ENCODE assay signal across 16 cellular contexts in genomic region chr2:17270894-17271293, GRCh38.
DNase-seq lines count a peak whose midpoint lies in the region; ATAC-seq and TF ChIP-seq lines count a peak whose summit lies in the region.
"Had no signal": no experiment of that assay in that cellular context is flagged by ENCODE, and none has a peak within 500 bp of the region (broad histone marks: within the 10 kb centered on the region; RNA-seq: fewer than 3 reads in every experiment).

No MANE protein-coding gene starts in this region.

- CTCF ChIA-PET in activated B cell treated with CpG ODN at 0.5 μM for 24 hours (lab: Charles Lee) = no interaction called here

- H3F3A ChIP-seq in smooth muscle cell (ENCODE audit: low read depth) = no peaks in the 10 kb centered on the region

- no peaks in the 10 kb centered on the region for H3K9me3 Mint-ChIP-seq in activated B cell treated with CpG ODN at 0.5 μM for 24 hours
- H3K9me3 Mint-ChIP-seq in endodermal cell = no peaks in the 10 kb centered on the region

- H3K27me3 Mint-ChIP-seq in activated B cell treated with CpG ODN at 0.5 μM for 24 hours (peaks cover under 1% of the 10 kb centered on the region), endodermal cell (ENCODE audit: insufficient read depth) (no peaks in the 10 kb centered on the region)

- 93 to 96% methylated on average over 4 to 5 of the region's 5 CpGs for WGBS in endodermal cell (ENCODE audit: insufficient coverage in 1 of 2, insufficient read length in 1 of 2), 2 experiments
- 88% methylated on average over 5 of the region's 5 CpGs for WGBS in smooth muscle cell (ENCODE audit: low lambda C conversion rate)

- ATAC-seq in GM18519 (IDR thresholded peaks at IDR 0.05; ENCODE audit: low FRiP score, unreplicated experiment) (peak; percentile 81), GM21786 (IDR thresholded peaks at IDR 0.05; ENCODE audit: unreplicated experiment) (peak; percentile 67), HG03469 (IDR thresholded peaks at IDR 0.05; ENCODE audit: unreplicated experiment) (peak; percentile 69), activated B cell treated with CpG ODN at 0.5 μM for 24 hours (ENCODE audit: low read depth) (peak; percentile 34)
- ATAC-seq: activated CD8-positive, alpha-beta T cell treated with anti-CD3 and anti-CD28 coated beads, Interleukin-2, amount 10 ng/mL, durations not matched to agents 7 days and 5 days; sciatic nerve had no signal

- DNase-seq in activated B cell treated with CpG ODN at 0.5 μM for 24 hours = no peak
- DNase-seq in endodermal cell = no peak
- no peak for DNase-seq in smooth muscle cell (lab: John Stamatoyannopoulos, UW; ENCODE audit: unreplicated experiment)
- DNase-seq in breast epithelium (ENCODE audit: low spot score in 2 of 2) = no peak
- DNase-seq in DMS79 (lab: John Stamatoyannopoulos, UW) = no peak
- DNase-seq: activated CD8-positive, alpha-beta T cell treated with anti-CD3 and anti-CD28 coated beads, Interleukin-2, amount 10 ng/mL, durations not matched to agents 7 days and 5 days; activated effector memory CD4-positive, alpha-beta T cell treated with anti-CD3 and anti-CD28 coated beads, Interleukin-2, amount 50 U/mL, for 16 hours; BE2C; DMS79 treated with DMSO at 0.1 percent for 48 hours; dorsolateral prefrontal cortex; NCI-H1417 treated with DMSO at 0.1 percent for 48 hours; stimulated activated naive CD4-positive, alpha-beta T cell had no signal

- TF ChIP-seq CTCF in activated B cell treated with CpG ODN at 0.5 μM for 24 hours (IDR thresholded peaks at IDR 0.05) (no peak), endodermal cell (conservative IDR thresholded peaks at IDR 0.05) (no peak), smooth muscle cell (IDR thresholded peaks at IDR 0.05; ENCODE audit: borderline replicate concordance, insufficient read depth, poor library complexity, severe bottlenecking) (no peak), breast epithelium (IDR thresholded peaks at IDR 0.05) (no peak)

- H3K79me2 ChIP-seq in smooth muscle cell (ENCODE audit: low read depth) = no peaks in the 10 kb centered on the region

- H3K4me3 Mint-ChIP-seq in activated B cell treated with CpG ODN at 0.5 μM for 24 hours (peak overlapping the region; percentile 3), endodermal cell (no peak overlapping the region)
- H3K4me3 Mint-ChIP-seq: activated CD8-positive, alpha-beta T cell treated with anti-CD3 and anti-CD28 coated beads, Interleukin-2, amount 10 ng/mL, durations not matched to agents 7 days and 5 days had no signal

- H3K27ac ChIP-seq in endodermal cell (ENCODE audit: low read depth, low read length) (no peak overlapping the region), smooth muscle cell (ENCODE audit: low read depth) (no peak overlapping the region), breast epithelium (no peak overlapping the region)
- H3K27ac ChIP-seq: dorsolateral prefrontal cortex had no signal

- POLR2A ChIA-PET in activated B cell treated with CpG ODN at 0.5 μM for 24 hours (lab: Charles Lee) = no interaction called here

- H3K27me3 ChIP-seq in endodermal cell (ENCODE audit: control insufficient read depth, insufficient read depth, low read length, poor library complexity, severe bottlenecking) (no peaks in the 10 kb centered on the region), smooth muscle cell (ENCODE audit: low read depth) (no peaks in the 10 kb centered on the region), breast epithelium (no peaks in the 10 kb centered on the region)
- H3K27me3 ChIP-seq: BE2C had no signal

- H4K20me1 ChIP-seq in smooth muscle cell (ENCODE audit: low read depth) = no peaks in the 10 kb centered on the region

- intact Hi-C loops in activated B cell treated with CpG ODN at 0.5 μM for 24 hours (cut with micrococcal nuclease) (no loop called here), breast epithelium (cut with DNase I; ENCODE audit: low total_unique reads) (no loop called here)

- H2AFZ ChIP-seq in smooth muscle cell (ENCODE audit: low read depth) = no peak overlapping the region

- no peak overlapping the region for H3K27ac Mint-ChIP-seq in activated B cell treated with CpG ODN at 0.5 μM for 24 hours
- H3K27ac Mint-ChIP-seq in endodermal cell = no peak overlapping the region
- H3K27ac Mint-ChIP-seq: activated CD8-positive, alpha-beta T cell treated with anti-CD3 and anti-CD28 coated beads, Interleukin-2, amount 10 ng/mL, durations not matched to agents 7 days and 5 days had no signal

- no peak overlapping the region for H3K4me2 ChIP-seq in smooth muscle cell

- TF ChIP-seq POLR2A in breast epithelium (IDR thresholded peaks at IDR 0.05) = no peak

- H3K9me3 ChIP-seq in endodermal cell (ENCODE audit: control insufficient read depth, low read length) (peaks cover 4% of the 10 kb centered on the region), smooth muscle cell (replicated peaks; ENCODE audit: low read depth) (no peaks in the 10 kb centered on the region), breast epithelium (peaks cover 0 to 3% of the 10 kb centered on the region in 2 donors)
- H3K9me3 ChIP-seq: BE2C had no signal

- H3K4me1 Mint-ChIP-seq in activated B cell treated with CpG ODN at 0.5 μM for 24 hours = peaks cover 15% of the 10 kb centered on the region
- peaks cover 3% of the 10 kb centered on the region for H3K4me1 Mint-ChIP-seq in endodermal cell

- H3K9ac ChIP-seq in endodermal cell (ENCODE audit: extremely low read depth, low read length, poor library complexity, severe bottlenecking) (no peak overlapping the region), smooth muscle cell (ENCODE audit: low read depth) (no peak overlapping the region)

- H3K4me3 ChIP-seq in endodermal cell (ENCODE audit: low read length) (no peak overlapping the region), smooth muscle cell (no peak overlapping the region), breast epithelium (no peak overlapping the region)
- H3K4me3 ChIP-seq: dorsolateral prefrontal cortex had no signal

- H3K36me3 ChIP-seq in endodermal cell (ENCODE audit: control insufficient read depth, insufficient read depth, low read length) = no peaks in the 10 kb centered on the region
- no peaks in the 10 kb centered on the region for H3K36me3 ChIP-seq in smooth muscle cell (ENCODE audit: low read depth)
- no peaks in the 10 kb centered on the region for H3K36me3 ChIP-seq in breast epithelium
- H3K36me3 ChIP-seq: BE2C had no signal

- H3K36me3 Mint-ChIP-seq in activated B cell treated with CpG ODN at 0.5 μM for 24 hours (ENCODE audit: low read depth) (no peaks in the 10 kb centered on the region), endodermal cell (ENCODE audit: low read depth) (no peaks in the 10 kb centered on the region)

- peaks cover 5% of the 10 kb centered on the region for H3K4me1 ChIP-seq in endodermal cell (ENCODE audit: control insufficient read depth, insufficient read depth, low read length)
- H3K4me1 ChIP-seq in smooth muscle cell (ENCODE audit: low read depth) = no peaks in the 10 kb centered on the region
- no peaks in the 10 kb centered on the region for H3K4me1 ChIP-seq in breast epithelium
- H3K4me1 ChIP-seq: BE2C had no signal
